8 cellular contexts compared by ENCODE assay signal in the genomic region with DNA sequence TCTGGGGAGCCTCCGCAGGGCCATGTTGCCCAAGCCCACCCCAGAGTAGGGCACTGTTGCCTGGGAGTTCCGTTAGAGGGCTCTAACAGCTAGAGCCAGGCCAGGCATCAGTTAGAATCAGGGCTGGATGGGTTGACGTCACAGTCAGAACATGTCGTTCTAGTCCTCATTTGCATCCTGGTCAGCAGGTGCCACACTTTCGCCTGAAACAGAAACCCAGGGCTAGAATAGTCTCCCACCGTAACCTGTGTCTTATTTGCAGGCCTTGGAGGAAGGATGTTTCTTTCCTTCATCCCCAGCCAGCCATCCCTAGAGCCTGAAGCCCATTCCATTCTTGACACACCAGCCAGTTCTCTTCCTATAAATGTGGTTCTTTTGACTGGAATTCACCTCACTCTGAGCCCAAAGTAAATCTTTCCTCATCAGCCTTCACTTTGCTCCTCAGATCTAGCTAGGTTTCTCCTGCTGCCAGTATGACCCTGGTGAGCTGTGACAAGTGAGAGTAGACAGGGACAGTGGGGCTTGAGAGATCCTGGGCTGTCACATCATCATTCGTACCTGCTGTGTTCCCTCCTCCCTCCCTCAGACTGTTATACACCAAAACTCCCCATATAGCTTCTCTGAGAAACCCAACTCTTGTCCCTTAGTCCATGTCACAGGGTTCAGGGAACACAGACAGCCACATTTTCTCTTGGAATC. TPM values are rescaled to one million over a fixed set of nuclear protein-coding genes. Genes with fewer than 3 reads are reported as not detected.
A peak's percentile ranks its signal among the peaks of the same experiment; 100 is the strongest.
DNase-seq lines count a peak whose midpoint lies in the region; ATAC-seq and TF ChIP-seq lines count a peak whose summit lies in the region.

No MANE protein-coding gene starts in this region.

- H3K4me3 ChIP-seq in Peyer's patch: no peak overlapping the region
- no peak overlapping the region for H3K4me3 ChIP-seq in tibial nerve
- H3K4me3 ChIP-seq in foreskin fibroblast (ENCODE audit: low read depth in 1 of 2, low read length in 2 of 2): no peak overlapping the region

- no peak for TF ChIP-seq EP300 in tibial nerve (IDR thresholded peaks at IDR 0.05)

- peak; percentile 84 for ATAC-seq in GM18511 (IDR thresholded peaks at IDR 0.05; ENCODE audit: unreplicated experiment)

- 59% methylated on average over 7 of the region's 7 CpGs for WGBS in tibial nerve, 2 donors

- TF ChIP-seq POLR2A in Peyer's patch (IDR thresholded peaks at IDR 0.05) (no peak), tibial nerve (IDR thresholded peaks at IDR 0.05) (no peak)

- no peaks in the 10 kb centered on the region for H3K9me3 ChIP-seq in Peyer's patch
- no peaks in the 10 kb centered on the region for H3K9me3 ChIP-seq in tibial nerve

- H3K36me3 Mint-ChIP-seq in HFFc6 (ENCODE audit: low read depth): peaks cover 70% of the 10 kb centered on the region
- H3K36me3 Mint-ChIP-seq in immature natural killer cell: peaks cover 25 to 60% (median 34%) of the 10 kb centered on the region in 3 donors

- H3K36me3 ChIP-seq in Peyer's patch: peaks cover 0 to 84% (median 0%) of the 10 kb centered on the region in 3 donors
- peaks cover 3 to 82% (median 33%) of the 10 kb centered on the region in 3 donors for H3K36me3 ChIP-seq in tibial nerve

- H3K4me3 Mint-ChIP-seq in HFFc6 (no peak overlapping the region; the same call in 1 of the 2 replicates), immature natural killer cell (peak overlapping the region; percentile 23 to 62 (median 55))

- peak overlapping the region; percentile 86 to 93 (median 88) for H3K27ac ChIP-seq in Peyer's patch
- peak overlapping the region; percentile 58 to 89 (median 78) for H3K27ac ChIP-seq in tibial nerve

- H3K27me3 Mint-ChIP-seq in HFFc6 (ENCODE audit: insufficient read depth) (peaks cover 9% of the 10 kb centered on the region), immature natural killer cell (ENCODE audit: low read depth in 3 of 3) (peaks cover 7 to 25% (median 22%) of the 10 kb centered on the region in 3 donors)

- H3K27me3 ChIP-seq in Peyer's patch (no peaks in the 10 kb centered on the region), tibial nerve (no peaks in the 10 kb centered on the region)

- no peaks in the 10 kb centered on the region for H3K9me3 Mint-ChIP-seq in HFFc6
- no peaks in the 10 kb centered on the region for H3K9me3 Mint-ChIP-seq in immature natural killer cell

- DNase-seq in HFFc6 (no peak), Peyer's patch (peak; percentile 20 to 91 (median 85)), immature natural killer cell (peak; percentile 58 to 65 (median 62)), tibial nerve (ENCODE audit: low spot score in 2 of 2) (no peak), NOMO-1 (lab: John Stamatoyannopoulos, UW; ENCODE audit: unreplicated experiment in 2 of 2) (no peak), foreskin fibroblast (no peak), NCI-H345 treated with DMSO at 0.1 percent for 48 hours (lab: John Stamatoyannopoulos, UW; ENCODE audit: unreplicated experiment) (no peak)

- H3K4me1 ChIP-seq in Peyer's patch (peaks cover 0 to 50% (median 30%) of the 10 kb centered on the region in 4 donors), tibial nerve (peaks cover 4 to 52% (median 42%) of the 10 kb centered on the region in 4 donors)

- H3K27ac Mint-ChIP-seq in HFFc6 (peak overlapping the region; percentile 98), immature natural killer cell (peak overlapping the region; percentile 98 to 100 (median 100))

- TF ChIP-seq CTCF in HFFc6 (IDR thresholded peaks at IDR 0.05) (no peak), Peyer's patch (IDR thresholded peaks at IDR 0.05) (no peak), tibial nerve (IDR thresholded peaks at IDR 0.05) (no peak), foreskin fibroblast (IDR thresholded peaks at IDR 0.05; ENCODE audit: low read depth, low read length) (no peak)

- peaks cover 56% of the 10 kb centered on the region for H3K4me1 Mint-ChIP-seq in HFFc6 (ENCODE audit: low read depth)
- peaks cover 75 to 84% of the 10 kb centered on the region in 2 donors for H3K4me1 Mint-ChIP-seq in immature natural killer cell

RNA-seq across cellular contexts. Expression of gene CCDC97, which starts 12.2 kb away (rescaled TPM):
- total RNA-seq in HFFc6 (2021; fragmentation: NEBNext Ultra II Directional; extraction: Animal tissue kit (Norgen Biotek cat#: 25700)): 10 to 100 TPM; 15.4 to 19.1 (median 16.8) TPM
- total RNA-seq in Peyer's patch: 10 to 100 TPM; 17.9 to 33.0 (median 29.6) TPM
- polyA plus RNA-seq in immature natural killer cell: 10 to 100 TPM; 14.2 to 38.2 (median 16.9) TPM
- 10 to 100 TPM; 12.9 to 21.3 (median 15.0) TPM for total RNA-seq in tibial nerve

RNA-seq across cellular contexts. Expression of gene HNRNPUL1, which starts 33.6 kb away (rescaled TPM):
- total RNA-seq in HFFc6 (2021; fragmentation: NEBNext Ultra II Directional; extraction: Animal tissue kit (Norgen Biotek cat#: 25700)): 100 to 1,000 TPM; 176 to 245 (median 234) TPM
- total RNA-seq in Peyer's patch (100 to 1,000 TPM; 123 to 244 (median 167) TPM), tibial nerve (100 to 1,000 TPM; 136 to 163 (median 146) TPM)
- 100 to 1,000 TPM in 1 of 3 donors, 10 to 100 TPM in 2; 23.3 to 103 (median 48.8) TPM for polyA plus RNA-seq in immature natural killer cell

RNA-seq across cellular contexts. Expression of gene TGFB1, which starts 55.9 kb away (rescaled TPM):
- 100 to 1,000 TPM; 150 to 163 (median 158) TPM for total RNA-seq in HFFc6 (2021; fragmentation: NEBNext Ultra II Directional; extraction: Animal tissue kit (Norgen Biotek cat#: 25700))
- 10 to 100 TPM in 3 of 4 donors, 1 to 10 TPM in 1; 6.8 to 80.9 (median 22.9) TPM for total RNA-seq in Peyer's patch
- polyA plus RNA-seq in immature natural killer cell: 100 to 1,000 TPM in 1 of 3 donors, 10 to 100 TPM in 2; 51.4 to 196 (median 66.4) TPM
- 10 to 100 TPM; 14.6 to 31.8 (median 23.9) TPM for total RNA-seq in tibial nerve

Comparison
In these comparisons a context has a peak if more than half of its experiments do, and no peak if none do; other contexts are left out.
1. DNase-seq: peak in Peyer's patch (3 of 3) and immature natural killer cell (3 of 3); none in HFFc6 (single experiment), tibial nerve (0 of 2), NOMO-1 (0 of 2), foreskin fibroblast (0 of 2) and NCI-H345 treated with DMSO at 0.1 percent for 48 hours (single experiment).